ENCODE assay signal across 8 cellular contexts in the genomic region with DNA sequence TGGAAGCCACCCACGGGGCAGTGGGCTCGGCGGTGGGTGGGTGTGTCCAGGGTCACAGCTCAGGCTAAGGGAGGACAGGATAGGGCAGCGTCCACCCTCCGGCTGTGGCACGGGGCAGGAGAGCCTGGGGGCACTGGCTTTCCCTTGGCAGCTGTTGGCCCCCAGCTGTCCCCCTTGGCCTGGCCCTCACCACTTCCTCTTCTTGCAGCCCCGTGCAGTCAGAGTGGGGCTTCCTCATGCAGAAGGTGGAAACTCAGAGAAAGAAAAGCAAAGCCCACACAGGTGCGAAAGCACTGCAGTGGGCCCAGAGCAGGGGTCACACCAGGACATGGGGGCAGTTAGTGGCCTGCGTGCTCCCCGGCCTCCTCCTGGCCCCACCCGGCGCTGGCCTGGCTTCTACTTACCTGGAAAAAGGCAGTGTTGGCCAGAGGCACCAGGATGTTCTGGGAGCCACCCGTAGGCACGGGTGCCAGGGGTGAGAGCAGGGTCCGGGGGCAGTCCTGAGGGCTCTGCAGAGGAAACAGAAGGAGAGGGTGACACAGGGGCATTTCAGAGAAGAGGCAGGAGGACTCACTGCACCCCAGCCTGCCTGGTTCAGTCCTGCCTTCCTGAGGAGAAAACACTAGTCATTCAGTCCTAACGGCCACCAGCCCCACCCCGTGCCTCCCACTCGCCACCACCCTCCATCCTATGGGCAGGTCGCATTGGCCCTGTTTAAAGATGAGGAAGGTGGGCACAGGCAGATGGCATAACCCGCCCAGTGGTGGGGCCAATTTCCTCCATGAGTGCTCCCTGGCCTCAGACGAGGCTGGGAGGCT. TPM values are rescaled to one million over a fixed set of nuclear protein-coding genes. Genes with fewer than 3 reads are reported as not detected.
DNase-seq lines count a peak whose midpoint lies in the region; ATAC-seq, FAIRE-seq and TF ChIP-seq lines count a peak whose summit lies in the region.

No MANE protein-coding gene starts in this region.

- FAIRE-seq in GM18507 (lab: Jason Lieb, UNC), result peak; percentile 62

- DNase-seq in GM18507 (ENCODE audit: extremely low spot score, insufficient read length, low read depth) (peak; percentile 23), UCSD-AML1 (lab: John Stamatoyannopoulos, UW; ENCODE audit: unreplicated experiment) (peak; percentile 55), glutamatergic neuron (no peak), nephron progenitor cell (no peak), NCI-H2227 treated with DMSO at 0.1 percent for 48 hours (lab: John Stamatoyannopoulos, UW) (no peak), NCI-H146 treated with DMSO at 0.1 percent for 48 hours (lab: John Stamatoyannopoulos, UW; ENCODE audit: unreplicated experiment) (no peak)
- DNase-seq in natural killer cell treated with Interleukin-12 subunit alpha and Interleukin-12 subunit beta and Interleukin-15 and Interleukin-18, amount 100 ng/mL, for 72 hours (ENCODE audit: low spot score), result no peak

- peak; percentile 72 for ATAC-seq in HG02884 (IDR thresholded peaks at IDR 0.05; ENCODE audit: unreplicated experiment)
- ATAC-seq in natural killer cell treated with Interleukin-12 subunit alpha and Interleukin-12 subunit beta and Interleukin-15 and Interleukin-18, amount 100 ng/mL, for 72 hours, result peak in 1 of 2 donors; percentile 31

- no peaks in the 10 kb centered on the region for H3K9me3 Mint-ChIP-seq in natural killer cell treated with Interleukin-12 subunit alpha and Interleukin-12 subunit beta and Interleukin-15 and Interleukin-18, amount 100 ng/mL, for 72 hours
- H3K9me3 Mint-ChIP-seq in glutamatergic neuron (ENCODE audit: unreplicated experiment) (peaks cover 11% of the 10 kb centered on the region), nephron progenitor cell (no peaks in the 10 kb centered on the region)

- TF ChIP-seq CTCF in glutamatergic neuron (IDR thresholded peaks at IDR 0.05; ENCODE audit: partially characterized antibody, unreplicated experiment), result no peak
- no peak for TF ChIP-seq CTCF in nephron progenitor cell (IDR thresholded peaks at IDR 0.05)

- H3K27ac Mint-ChIP-seq in natural killer cell treated with Interleukin-12 subunit alpha and Interleukin-12 subunit beta and Interleukin-15 and Interleukin-18, amount 100 ng/mL, for 72 hours, result no peak overlapping the region
- H3K27ac Mint-ChIP-seq in glutamatergic neuron (ENCODE audit: unreplicated experiment) (no peak overlapping the region), nephron progenitor cell (no peak overlapping the region)

- H3K4me3 Mint-ChIP-seq in natural killer cell treated with Interleukin-12 subunit alpha and Interleukin-12 subunit beta and Interleukin-15 and Interleukin-18, amount 100 ng/mL, for 72 hours, result peak overlapping the region; percentile 52
- H3K4me3 Mint-ChIP-seq in glutamatergic neuron (ENCODE audit: unreplicated experiment) (no peak overlapping the region), nephron progenitor cell (no peak overlapping the region)

- no peaks in the 10 kb centered on the region for H3K36me3 Mint-ChIP-seq in natural killer cell treated with Interleukin-12 subunit alpha and Interleukin-12 subunit beta and Interleukin-15 and Interleukin-18, amount 100 ng/mL, for 72 hours
- no peaks in the 10 kb centered on the region for H3K36me3 Mint-ChIP-seq in glutamatergic neuron (ENCODE audit: unreplicated experiment)
- no peaks in the 10 kb centered on the region for H3K36me3 Mint-ChIP-seq in nephron progenitor cell (ENCODE audit: low read depth)

- H3K4me1 Mint-ChIP-seq in natural killer cell treated with Interleukin-12 subunit alpha and Interleukin-12 subunit beta and Interleukin-15 and Interleukin-18, amount 100 ng/mL, for 72 hours (ENCODE audit: low read depth in 2 of 2), result peaks cover 19 to 39% of the 10 kb centered on the region in 2 donors
- H3K4me1 Mint-ChIP-seq in glutamatergic neuron (ENCODE audit: low read depth, unreplicated experiment) (peaks cover 17% of the 10 kb centered on the region), nephron progenitor cell (peaks cover 5% of the 10 kb centered on the region)

- H3K27me3 Mint-ChIP-seq in natural killer cell treated with Interleukin-12 subunit alpha and Interleukin-12 subunit beta and Interleukin-15 and Interleukin-18, amount 100 ng/mL, for 72 hours, result no peaks in the 10 kb centered on the region
- H3K27me3 Mint-ChIP-seq in glutamatergic neuron (ENCODE audit: unreplicated experiment), result peaks cover 11% of the 10 kb centered on the region
- peaks cover 7% of the 10 kb centered on the region for H3K27me3 Mint-ChIP-seq in nephron progenitor cell (ENCODE audit: low read depth, poor library complexity)

RNA-seq across cellular contexts. Expression of a gene that starts 28.3 kb away (rescaled TPM):
- 1 to 10 TPM; 2.8 to 4.8 TPM for total RNA-seq in natural killer cell treated with Interleukin-12 subunit alpha and Interleukin-12 subunit beta and Interleukin-15 and Interleukin-18, amount 100 ng/mL, for 72 hours
- 72.2 TPM for total RNA-seq in glutamatergic neuron (ENCODE audit: unreplicated experiment)

RNA-seq across cellular contexts. Expression of a gene that starts 35.2 kb away (rescaled TPM):
- total RNA-seq in natural killer cell treated with Interleukin-12 subunit alpha and Interleukin-12 subunit beta and Interleukin-15 and Interleukin-18, amount 100 ng/mL, for 72 hours, result not detected
- not detected for total RNA-seq in glutamatergic neuron (ENCODE audit: unreplicated experiment)

RNA-seq across cellular contexts. Expression of a gene that starts 49.7 kb away (rescaled TPM):
- total RNA-seq in natural killer cell treated with Interleukin-12 subunit alpha and Interleukin-12 subunit beta and Interleukin-15 and Interleukin-18, amount 100 ng/mL, for 72 hours, result not detected
- total RNA-seq in glutamatergic neuron (ENCODE audit: unreplicated experiment), result not detected

Comparison
In these comparisons a context has a peak if more than half of its experiments do, and no peak if none do; other contexts are left out.
1. DNase-seq: peak in GM18507 (single experiment) and UCSD-AML1 (single experiment); none in natural killer cell treated with Interleukin-12 subunit alpha and Interleukin-12 subunit beta and Interleukin-15 and Interleukin-18, amount 100 ng/mL, for 72 hours (single experiment), glutamatergic neuron (single experiment), nephron progenitor cell (single experiment), NCI-H2227 treated with DMSO at 0.1 percent for 48 hours (single experiment) and NCI-H146 treated with DMSO at 0.1 percent for 48 hours (single experiment).
2. RNA of a gene that starts 28.3 kb away (total RNA-seq): 72.2 TPM in glutamatergic neuron (single experiment); 2.8 to 4.8 TPM in natural killer cell treated with Interleukin-12 subunit alpha and Interleukin-12 subunit beta and Interleukin-15 and Interleukin-18, amount 100 ng/mL, for 72 hours; every median in the first group is over 10 times any median in the second.